In the genomic region with DNA sequence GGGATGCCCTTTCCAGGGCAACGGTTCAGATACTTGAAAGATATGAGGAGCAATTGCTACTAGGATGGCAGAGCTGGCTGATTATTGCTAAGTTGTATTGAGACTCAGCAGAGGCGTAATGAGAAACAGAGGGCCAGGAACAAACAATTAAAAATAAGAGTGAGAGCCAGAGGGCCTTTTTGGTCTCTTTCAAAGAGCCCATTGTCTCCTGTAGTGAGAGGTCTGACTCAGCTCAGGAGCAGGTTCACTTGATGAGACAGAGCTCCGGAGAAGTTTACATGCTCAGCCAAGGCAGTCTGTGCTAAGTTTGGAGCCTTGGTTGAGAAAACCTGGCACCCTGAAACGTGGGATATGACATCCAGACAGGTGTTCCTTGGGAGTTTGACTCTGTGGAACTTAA, we compare ENCODE assay signal across 18 cellular contexts.
"Had no signal": no experiment of that assay in that cellular context is flagged by ENCODE, and none has a peak within 500 bp of the region (broad histone marks: within the 10 kb centered on the region; RNA-seq: fewer than 3 reads in every experiment).

No MANE protein-coding gene starts in this region.

- H3K27ac Mint-ChIP-seq: dendritic cell treated with granulocyte-macrophage colony-stimulating factor and Interleukin-4, amounts not matched to agents 40 ng/mL and 50 ng/mL, for 4 days; effector memory CD8-positive, alpha-beta T cell; immature natural killer cell; naive thymus-derived CD4-positive, alpha-beta T cell had no signal

- H3K36me3 ChIP-seq: esophagus muscularis mucosa, left ventricle myocardium inferior, lower lobe of right lung, ovary, right atrium auricular region, sigmoid colon, stomach had no signal

- DNase-seq: effector memory CD8-positive, alpha-beta T cell; immature natural killer cell; kidney; left cardiac atrium; left ventricle myocardium inferior; lower lobe of right lung; naive thymus-derived CD4-positive, alpha-beta T cell; ovary; sigmoid colon; stimulated activated CD4-positive, alpha-beta T cell treated with anti-CD3 and anti-CD28 coated beads, Interleukin-12 subunit alpha, Interleukin-12 subunit beta, amount 100 ng/mL, for 4 hours; stimulated activated naive CD4-positive, alpha-beta T cell; stomach; substantia nigra had no signal

- ATAC-seq: effector memory CD8-positive, alpha-beta T cell; left cardiac atrium; lower lobe of right lung; naive thymus-derived CD4-positive, alpha-beta T cell had no signal

- H3K27me3 Mint-ChIP-seq: dendritic cell treated with granulocyte-macrophage colony-stimulating factor and Interleukin-4, amounts not matched to agents 40 ng/mL and 50 ng/mL, for 4 days; effector memory CD8-positive, alpha-beta T cell; naive thymus-derived CD4-positive, alpha-beta T cell had no signal

- H3K27ac ChIP-seq: epithelial cell of prostate, esophagus muscularis mucosa, left ventricle myocardium inferior, lower lobe of right lung, ovary, right atrium auricular region, sigmoid colon, skin epidermis, stomach had no signal

- H3K4me3 Mint-ChIP-seq: dendritic cell treated with granulocyte-macrophage colony-stimulating factor and Interleukin-4, amounts not matched to agents 40 ng/mL and 50 ng/mL, for 4 days; effector memory CD8-positive, alpha-beta T cell; immature natural killer cell; naive thymus-derived CD4-positive, alpha-beta T cell had no signal

- H3K4me1 Mint-ChIP-seq: immature natural killer cell; naive thymus-derived CD4-positive, alpha-beta T cell had no signal

- H3K4me3 ChIP-seq: esophagus muscularis mucosa, left ventricle myocardium inferior, lower lobe of right lung, ovary, right atrium auricular region, sigmoid colon, skin epidermis, stomach had no signal

- H3K27me3 ChIP-seq: esophagus muscularis mucosa, ovary, right atrium auricular region, sigmoid colon, stomach had no signal

- H3K4me1 ChIP-seq: esophagus muscularis mucosa, left ventricle myocardium inferior, lower lobe of right lung, right atrium auricular region, sigmoid colon, stomach had no signal

- H3K9me3 ChIP-seq: esophagus muscularis mucosa, left ventricle myocardium inferior, lower lobe of right lung, ovary, right atrium auricular region, sigmoid colon had no signal
